1 cellular context compared by ENCODE assay signal in genomic region chr10:79348640-79348988, GRCh38.
TF ChIP-seq lines count a peak whose summit lies in the region.

No MANE protein-coding gene starts in this region.

TF ChIP-seq in WTC11, 78 proteins besides CTCF, POLR2A, EP300 and RAD21 (continued from another document):
- TF ChIP-seq, protein P1, sequence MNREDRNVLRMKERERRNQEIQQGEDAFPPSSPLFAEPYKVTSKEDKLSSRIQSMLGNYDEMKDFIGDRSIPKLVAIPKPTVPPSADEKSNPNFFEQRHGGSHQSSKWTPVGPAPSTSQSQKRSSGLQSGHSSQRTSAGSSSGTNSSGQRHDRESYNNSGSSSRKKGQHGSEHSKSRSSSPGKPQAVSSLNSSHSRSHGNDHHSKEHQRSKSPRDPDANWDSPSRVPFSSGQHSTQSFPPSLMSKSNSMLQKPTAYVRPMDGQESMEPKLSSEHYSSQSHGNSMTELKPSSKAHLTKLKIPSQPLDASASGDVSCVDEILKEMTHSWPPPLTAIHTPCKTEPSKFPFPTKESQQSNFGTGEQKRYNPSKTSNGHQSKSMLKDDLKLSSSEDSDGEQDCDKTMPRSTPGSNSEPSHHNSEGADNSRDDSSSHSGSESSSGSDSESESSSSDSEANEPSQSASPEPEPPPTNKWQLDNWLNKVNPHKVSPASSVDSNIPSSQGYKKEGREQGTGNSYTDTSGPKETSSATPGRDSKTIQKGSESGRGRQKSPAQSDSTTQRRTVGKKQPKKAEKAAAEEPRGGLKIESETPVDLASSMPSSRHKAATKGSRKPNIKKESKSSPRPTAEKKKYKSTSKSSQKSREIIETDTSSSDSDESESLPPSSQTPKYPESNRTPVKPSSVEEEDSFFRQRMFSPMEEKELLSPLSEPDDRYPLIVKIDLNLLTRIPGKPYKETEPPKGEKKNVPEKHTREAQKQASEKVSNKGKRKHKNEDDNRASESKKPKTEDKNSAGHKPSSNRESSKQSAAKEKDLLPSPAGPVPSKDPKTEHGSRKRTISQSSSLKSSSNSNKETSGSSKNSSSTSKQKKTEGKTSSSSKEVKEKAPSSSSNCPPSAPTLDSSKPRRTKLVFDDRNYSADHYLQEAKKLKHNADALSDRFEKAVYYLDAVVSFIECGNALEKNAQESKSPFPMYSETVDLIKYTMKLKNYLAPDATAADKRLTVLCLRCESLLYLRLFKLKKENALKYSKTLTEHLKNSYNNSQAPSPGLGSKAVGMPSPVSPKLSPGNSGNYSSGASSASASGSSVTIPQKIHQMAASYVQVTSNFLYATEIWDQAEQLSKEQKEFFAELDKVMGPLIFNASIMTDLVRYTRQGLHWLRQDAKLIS (CRISPR knock-in tag; IDR thresholded peaks at IDR 0.05; ENCODE audit: borderline replicate concordance), result no peak
- TF ChIP-seq ZNF416 (CRISPR knock-in tag; IDR thresholded peaks at IDR 0.05) (no peak), NR1H2 (CRISPR knock-in tag; IDR thresholded peaks at IDR 0.05) (no peak), ATF2 (CRISPR knock-in tag; IDR thresholded peaks at IDR 0.05; ENCODE audit: borderline replicate concordance, low read depth) (no peak), ZNF671 (CRISPR knock-in tag; IDR thresholded peaks at IDR 0.05) (no peak), GRHL2 (CRISPR knock-in tag; IDR thresholded peaks at IDR 0.05; ENCODE audit: insufficient replicate concordance, severe bottlenecking) (no peak), TEAD1 (CRISPR knock-in tag; IDR thresholded peaks at IDR 0.05) (no peak), CBFB (CRISPR knock-in tag; IDR thresholded peaks at IDR 0.05; ENCODE audit: low read depth) (no peak)
- TF ChIP-seq, protein P2, sequence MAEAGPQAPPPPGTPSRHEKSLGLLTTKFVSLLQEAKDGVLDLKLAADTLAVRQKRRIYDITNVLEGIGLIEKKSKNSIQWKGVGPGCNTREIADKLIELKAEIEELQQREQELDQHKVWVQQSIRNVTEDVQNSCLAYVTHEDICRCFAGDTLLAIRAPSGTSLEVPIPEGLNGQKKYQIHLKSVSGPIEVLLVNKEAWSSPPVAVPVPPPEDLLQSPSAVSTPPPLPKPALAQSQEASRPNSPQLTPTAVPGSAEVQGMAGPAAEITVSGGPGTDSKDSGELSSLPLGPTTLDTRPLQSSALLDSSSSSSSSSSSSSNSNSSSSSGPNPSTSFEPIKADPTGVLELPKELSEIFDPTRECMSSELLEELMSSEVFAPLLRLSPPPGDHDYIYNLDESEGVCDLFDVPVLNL (CRISPR knock-in tag; IDR thresholded peaks at IDR 0.05; ENCODE audit: borderline replicate concordance, low read depth), result no peak
- TF ChIP-seq, protein P3, sequence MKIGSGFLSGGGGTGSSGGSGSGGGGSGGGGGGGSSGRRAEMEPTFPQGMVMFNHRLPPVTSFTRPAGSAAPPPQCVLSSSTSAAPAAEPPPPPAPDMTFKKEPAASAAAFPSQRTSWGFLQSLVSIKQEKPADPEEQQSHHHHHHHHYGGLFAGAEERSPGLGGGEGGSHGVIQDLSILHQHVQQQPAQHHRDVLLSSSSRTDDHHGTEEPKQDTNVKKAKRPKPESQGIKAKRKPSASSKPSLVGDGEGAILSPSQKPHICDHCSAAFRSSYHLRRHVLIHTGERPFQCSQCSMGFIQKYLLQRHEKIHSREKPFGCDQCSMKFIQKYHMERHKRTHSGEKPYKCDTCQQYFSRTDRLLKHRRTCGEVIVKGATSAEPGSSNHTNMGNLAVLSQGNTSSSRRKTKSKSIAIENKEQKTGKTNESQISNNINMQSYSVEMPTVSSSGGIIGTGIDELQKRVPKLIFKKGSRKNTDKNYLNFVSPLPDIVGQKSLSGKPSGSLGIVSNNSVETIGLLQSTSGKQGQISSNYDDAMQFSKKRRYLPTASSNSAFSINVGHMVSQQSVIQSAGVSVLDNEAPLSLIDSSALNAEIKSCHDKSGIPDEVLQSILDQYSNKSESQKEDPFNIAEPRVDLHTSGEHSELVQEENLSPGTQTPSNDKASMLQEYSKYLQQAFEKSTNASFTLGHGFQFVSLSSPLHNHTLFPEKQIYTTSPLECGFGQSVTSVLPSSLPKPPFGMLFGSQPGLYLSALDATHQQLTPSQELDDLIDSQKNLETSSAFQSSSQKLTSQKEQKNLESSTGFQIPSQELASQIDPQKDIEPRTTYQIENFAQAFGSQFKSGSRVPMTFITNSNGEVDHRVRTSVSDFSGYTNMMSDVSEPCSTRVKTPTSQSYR (CRISPR knock-in tag; IDR thresholded peaks at IDR 0.05), result no peak
- TF ChIP-seq, protein P4, sequence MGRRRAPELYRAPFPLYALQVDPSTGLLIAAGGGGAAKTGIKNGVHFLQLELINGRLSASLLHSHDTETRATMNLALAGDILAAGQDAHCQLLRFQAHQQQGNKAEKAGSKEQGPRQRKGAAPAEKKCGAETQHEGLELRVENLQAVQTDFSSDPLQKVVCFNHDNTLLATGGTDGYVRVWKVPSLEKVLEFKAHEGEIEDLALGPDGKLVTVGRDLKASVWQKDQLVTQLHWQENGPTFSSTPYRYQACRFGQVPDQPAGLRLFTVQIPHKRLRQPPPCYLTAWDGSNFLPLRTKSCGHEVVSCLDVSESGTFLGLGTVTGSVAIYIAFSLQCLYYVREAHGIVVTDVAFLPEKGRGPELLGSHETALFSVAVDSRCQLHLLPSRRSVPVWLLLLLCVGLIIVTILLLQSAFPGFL (CRISPR knock-in tag; IDR thresholded peaks at IDR 0.05; ENCODE audit: borderline replicate concordance), result no peak
- TF ChIP-seq, protein P5, sequence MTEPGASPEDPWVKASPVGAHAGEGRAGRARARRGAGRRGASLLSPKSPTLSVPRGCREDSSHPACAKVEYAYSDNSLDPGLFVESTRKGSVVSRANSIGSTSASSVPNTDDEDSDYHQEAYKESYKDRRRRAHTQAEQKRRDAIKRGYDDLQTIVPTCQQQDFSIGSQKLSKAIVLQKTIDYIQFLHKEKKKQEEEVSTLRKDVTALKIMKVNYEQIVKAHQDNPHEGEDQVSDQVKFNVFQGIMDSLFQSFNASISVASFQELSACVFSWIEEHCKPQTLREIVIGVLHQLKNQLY (CRISPR knock-in tag; IDR thresholded peaks at IDR 0.05), result no peak
TF ChIP-seq in WTC11: peak in this region for 0.
